ENCODE assay signal across 8 cellular contexts in genomic region chr13:27533155-27533643, GRCh38.
A peak's percentile ranks its signal among the peaks of the same experiment; 100 is the strongest.
DNase-seq lines count a peak whose midpoint lies in the region; ATAC-seq, FAIRE-seq and TF ChIP-seq lines count a peak whose summit lies in the region.

No MANE protein-coding gene starts in this region.

- peak overlapping the region; percentile 69 for H3K4me2 ChIP-seq in K562 (ENCODE audit: insufficient read depth, low read length)
- H3K4me2 ChIP-seq in hepatocyte = peak overlapping the region; percentile 79

- H2AFZ ChIP-seq in K562 (ENCODE audit: low read depth, low read length) (peak overlapping the region; percentile 71), hepatocyte (peak overlapping the region; percentile 63)

- H3K9me2 ChIP-seq in hepatocyte (replicated peaks; ENCODE audit: insufficient read depth) = no peaks in the 10 kb centered on the region

- TF ChIP-seq CTCF in K562 (IDR thresholded peaks at IDR 0.05 in 2 of 3, conservative IDR thresholded peaks at IDR 0.05 in 1 of 3; ENCODE audit: insufficient read depth in 2 of 3, low read depth in 1 of 3, low read length in 3 of 3) (peak; percentile 90 to 99 (median 90)), hepatocyte (IDR thresholded peaks at IDR 0.05; ENCODE audit: poor library complexity) (peak; percentile 83)

- H3K27me3 ChIP-seq in K562 (ENCODE audit: control insufficient read depth in 2 of 2, insufficient read depth in 2 of 2, low read length in 2 of 2) = peaks cover 2 to 14% of the 10 kb centered on the region in 2 experiments; a peak in 4 of 5 replicates
- no peaks in the 10 kb centered on the region for H3K27me3 ChIP-seq in hepatocyte

- no peak for TF ChIP-seq EP300 in K562 (IDR thresholded peaks at IDR 0.05; ENCODE audit: low read length)

- CTCF ChIA-PET in K562 (lab: Yijun Ruan, JAX; ENCODE audit: low intra/inter-chr PET ratio) = interaction anchor here (0.6 to 1.2 kb wide), 3 partner anchors 118 to 293 kb away, joined by 3 to 4 read pairs (median 3); no protein-coding TSS in a partner anchor

- H3K4me1 ChIP-seq in K562 (replicated peaks in 1 of 2; ENCODE audit: control insufficient read depth in 2 of 2, insufficient read depth in 2 of 2, low read length in 2 of 2) (peaks cover 0 to 10% of the 10 kb centered on the region in 2 experiments; a peak in 4 of 5 replicates), hepatocyte (ENCODE audit: insufficient read depth) (peaks cover 10% of the 10 kb centered on the region)

- no peaks in the 10 kb centered on the region for H3K79me2 ChIP-seq in K562 (ENCODE audit: control insufficient read depth, insufficient read depth, low read length)
- no peaks in the 10 kb centered on the region for H3K79me2 ChIP-seq in hepatocyte

- H3K36me3 ChIP-seq in K562 (ENCODE audit: control insufficient read depth, insufficient read depth, low read length) = no peaks in the 10 kb centered on the region
- no peaks in the 10 kb centered on the region for H3K36me3 ChIP-seq in hepatocyte (replicated peaks; ENCODE audit: insufficient read depth, low read depth)

- peak; percentile 78 to 85 for TF ChIP-seq RAD21 in K562 (CRISPR knock-in tag; conservative IDR thresholded peaks at IDR 0.05 in 1 of 2, IDR thresholded peaks at IDR 0.05 in 1 of 2)

- no peak for TF ChIP-seq POLR2A in K562 (conservative IDR thresholded peaks at IDR 0.05)

- WGBS in K562 (ENCODE audit: insufficient coverage, low coverage, missing lambda C conversion rate) = 6% methylated on average over 14 of the region's 19 CpGs
- 20% methylated on average over 19 of the region's 19 CpGs for WGBS in hepatocyte (ENCODE audit: low lambda C conversion rate, missing lambda C conversion rate)

- ATAC-seq in K562 = peak; percentile 100
- ATAC-seq in GM21529 (IDR thresholded peaks at IDR 0.05; ENCODE audit: unreplicated experiment) = no peak
- ATAC-seq in HG03521 (IDR thresholded peaks at IDR 0.05; ENCODE audit: unreplicated experiment) = no peak

- H3K9me3 ChIP-seq in K562 (replicated peaks; ENCODE audit: control insufficient read depth, insufficient read depth, low read depth, low read length) (no peaks in the 10 kb centered on the region), hepatocyte (ENCODE audit: low read depth) (no peaks in the 10 kb centered on the region)

- H3K4me3 ChIP-seq in K562 = no peak overlapping the region
- no peak overlapping the region for H3K4me3 ChIP-seq in hepatocyte

- POLR2A ChIA-PET in K562 (lab: Yijun Ruan, JAX) = interaction anchor here (0.7 to 1.0 kb wide), 4 partner anchors 9 to 293 kb away, joined by 3 to 5 read pairs (median 4); no protein-coding TSS in a partner anchor

- intact Hi-C loops in K562 (cut with micrococcal nuclease) = loop anchor here (2.0 to 5.0 kb wide), 2 partner anchors 151 to 294 kb away; no protein-coding TSS in a partner anchor

- DNase-seq in D341Med (ENCODE audit: low spot score) = peak; percentile 81
- DNase-seq in LoVo (ENCODE audit: low spot score) = peak; percentile 80
- DNase-seq in T-helper 9 cell = peak; percentile 33
- DNase-seq in K562 (ENCODE audit: extremely low read depth in 1 of 4, low spot score in 3 of 4) = peak; percentile 52 to 80 (median 64)
- DNase-seq in hepatocyte (ENCODE audit: low spot score) = peak; percentile 91
- DNase-seq in retina = peak; percentile 91

- no peak overlapping the region for H3K27ac ChIP-seq in K562 (ENCODE audit: extremely low read depth, low read depth, low read length)
- no peak overlapping the region for H3K27ac ChIP-seq in hepatocyte

- H4K20me1 ChIP-seq in K562 (replicated peaks; ENCODE audit: control insufficient read depth, insufficient read depth, low read length) = no peaks in the 10 kb centered on the region
- no peaks in the 10 kb centered on the region for H4K20me1 ChIP-seq in hepatocyte (ENCODE audit: insufficient read depth, poor library complexity, severe bottlenecking)

- FAIRE-seq in K562 (lab: Jason Lieb, UNC) = peak; percentile 56

- in situ Hi-C loops in K562 (cut with MboI) = no loop called here

- no TSS peak for BruUV-seq in K562 (replicated peaks; lab: Mats Ljungman, UMichigan)

- H3K9me1 ChIP-seq in K562 (ENCODE audit: control insufficient read depth, insufficient read depth, low read length) = no peaks in the 10 kb centered on the region

- peak overlapping the region in 1 of 2 experiments; percentile 26; a peak in 1 of 4 replicates for H3K9ac ChIP-seq in K562 (ENCODE audit: insufficient read depth in 1 of 2, low read depth in 2 of 2, low read length in 2 of 2)

TF ChIP-seq in K562, 482 proteins besides CTCF, POLR2A, EP300 and RAD21 (continues in another document):
- TF ChIP-seq POLR3G (IDR thresholded peaks at IDR 0.05; ENCODE audit: extremely low read depth, insufficient read length, insufficient replicate concordance) (no peak), ZNF507 (tag; conservative IDR thresholded peaks at IDR 0.05) (no peak), BMI1 (IDR thresholded peaks at IDR 0.05; ENCODE audit: low read length) (no peak), DEAF1 (CRISPR knock-in tag; IDR thresholded peaks at IDR 0.05) (peak; percentile 55), STAG1 (CRISPR knock-in tag; IDR thresholded peaks at IDR 0.05; ENCODE audit: borderline replicate concordance) (peak; percentile 51; the same call in 1 of the 2 replicates), FOXP1 (CRISPR knock-in tag; IDR thresholded peaks at IDR 0.05) (no peak), SMAD4 (CRISPR knock-in tag; conservative IDR thresholded peaks at IDR 0.05) (no peak), CXXC5 (CRISPR knock-in tag; IDR thresholded peaks at IDR 0.05) (0 out of 2 replicates have a peak, but pooled peaks have one; percentile 24), NFRKB (IDR thresholded peaks at IDR 0.05; ENCODE audit: low read depth) (no peak), HDAC6 (IDR thresholded peaks at IDR 0.05; ENCODE audit: low read depth, low read length) (no peak), DMBX1 (CRISPR knock-in tag; IDR thresholded peaks at IDR 0.05; ENCODE audit: borderline replicate concordance) (no peak), NR2C2 (CRISPR knock-in tag; IDR thresholded peaks at IDR 0.05) (no peak), NR2C2 (tag; IDR thresholded peaks at IDR 0.05) (no peak), ATF1 (CRISPR knock-in tag; IDR thresholded peaks at IDR 0.05) (no peak), ATF1 (tag; IDR thresholded peaks at IDR 0.05) (peak; percentile 20; the same call in 1 of the 2 replicates), NFIX (CRISPR knock-in tag; IDR thresholded peaks at IDR 0.05; ENCODE audit: low read depth) (no peak), U2AF1 (optimal IDR thresholded peaks at IDR 0.05; ENCODE audit: low read depth, low read length) (no peak), PREB (CRISPR knock-in tag; IDR thresholded peaks at IDR 0.05) (0 out of 2 replicates have a peak, but pooled peaks have one; percentile 50)
- TF ChIP-seq, protein P1, sequence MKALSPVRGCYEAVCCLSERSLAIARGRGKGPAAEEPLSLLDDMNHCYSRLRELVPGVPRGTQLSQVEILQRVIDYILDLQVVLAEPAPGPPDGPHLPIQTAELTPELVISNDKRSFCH (CRISPR knock-in tag; IDR thresholded peaks at IDR 0.05) = no peak
- TF ChIP-seq, protein P1 (tag; IDR thresholded peaks at IDR 0.05) = no peak
- TF ChIP-seq, protein P2, sequence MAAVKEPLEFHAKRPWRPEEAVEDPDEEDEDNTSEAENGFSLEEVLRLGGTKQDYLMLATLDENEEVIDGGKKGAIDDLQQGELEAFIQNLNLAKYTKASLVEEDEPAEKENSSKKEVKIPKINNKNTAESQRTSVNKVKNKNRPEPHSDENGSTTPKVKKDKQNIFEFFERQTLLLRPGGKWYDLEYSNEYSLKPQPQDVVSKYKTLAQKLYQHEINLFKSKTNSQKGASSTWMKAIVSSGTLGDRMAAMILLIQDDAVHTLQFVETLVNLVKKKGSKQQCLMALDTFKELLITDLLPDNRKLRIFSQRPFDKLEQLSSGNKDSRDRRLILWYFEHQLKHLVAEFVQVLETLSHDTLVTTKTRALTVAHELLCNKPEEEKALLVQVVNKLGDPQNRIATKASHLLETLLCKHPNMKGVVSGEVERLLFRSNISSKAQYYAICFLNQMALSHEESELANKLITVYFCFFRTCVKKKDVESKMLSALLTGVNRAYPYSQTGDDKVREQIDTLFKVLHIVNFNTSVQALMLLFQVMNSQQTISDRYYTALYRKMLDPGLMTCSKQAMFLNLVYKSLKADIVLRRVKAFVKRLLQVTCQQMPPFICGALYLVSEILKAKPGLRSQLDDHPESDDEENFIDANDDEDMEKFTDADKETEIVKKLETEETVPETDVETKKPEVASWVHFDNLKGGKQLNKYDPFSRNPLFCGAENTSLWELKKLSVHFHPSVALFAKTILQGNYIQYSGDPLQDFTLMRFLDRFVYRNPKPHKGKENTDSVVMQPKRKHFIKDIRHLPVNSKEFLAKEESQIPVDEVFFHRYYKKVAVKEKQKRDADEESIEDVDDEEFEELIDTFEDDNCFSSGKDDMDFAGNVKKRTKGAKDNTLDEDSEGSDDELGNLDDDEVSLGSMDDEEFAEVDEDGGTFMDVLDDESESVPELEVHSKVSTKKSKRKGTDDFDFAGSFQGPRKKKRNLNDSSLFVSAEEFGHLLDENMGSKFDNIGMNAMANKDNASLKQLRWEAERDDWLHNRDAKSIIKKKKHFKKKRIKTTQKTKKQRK (IDR thresholded peaks at IDR 0.05; ENCODE audit: borderline replicate concordance, low read depth, low read length) = no peak

Comparison
In these comparisons a context has a peak if more than half of its experiments do, and no peak if none do; other contexts are left out.
1. DNase-seq: peak in every context shown above with its lines; median percentile 91 in hepatocyte; 91 in retina; 81 in D341Med; 80 in LoVo; 64 in K562; 33 in T-helper 9 cell.